ENCODE assay signal across 17 cellular contexts in genomic region chr2:212725180-212725579, GRCh38.
DNase-seq lines count a peak whose midpoint lies in the region; ATAC-seq, FAIRE-seq and TF ChIP-seq lines count a peak whose summit lies in the region.
"Had no signal": no experiment of that assay in that cellular context is flagged by ENCODE, and none has a peak within 500 bp of the region (broad histone marks: within the 10 kb centered on the region; RNA-seq: fewer than 3 reads in every experiment).

No MANE protein-coding gene starts in this region.

- peaks cover 5 to 12% of the 10 kb centered on the region in 2 donors for H3K4me1 Mint-ChIP-seq in effector memory CD8-positive, alpha-beta T cell (ENCODE audit: low read depth in 2 of 2)
- H3K4me1 Mint-ChIP-seq in natural killer cell, result peaks cover 24 to 39% of the 10 kb centered on the region in 2 donors
- H3K4me1 Mint-ChIP-seq: B cell; CD4-positive, alpha-beta memory T cell had no signal

- H3K9me3 ChIP-seq in Loucy (ENCODE audit: insufficient read depth, low read depth, low read length), result no peaks in the 10 kb centered on the region

- peak; percentile 68 for FAIRE-seq in GM18507 (lab: Jason Lieb, UNC)
- FAIRE-seq: A204.1 had no signal

- peak; percentile 22 for ATAC-seq in effector memory CD8-positive, alpha-beta T cell (replicated peaks)
- peak; percentile 73 to 91 (median 82) for ATAC-seq in natural killer cell
- ATAC-seq: GM23338 had no signal

- intact Hi-C loops in natural killer cell (cut with micrococcal nuclease), result no loop called here

- peak overlapping the region in 1 of 2 donors; percentile 24 for H3K4me3 Mint-ChIP-seq in effector memory CD8-positive, alpha-beta T cell
- H3K4me3 Mint-ChIP-seq in natural killer cell, result peak overlapping the region; percentile 82
- H3K4me3 Mint-ChIP-seq: B cell; CD4-positive, alpha-beta memory T cell; GM23338 had no signal

- no peaks in the 10 kb centered on the region for H3F3A ChIP-seq in Loucy (ENCODE audit: low read depth)

- H4K20me1 ChIP-seq in Loucy (ENCODE audit: insufficient read depth, low read length, poor library complexity, severe bottlenecking), result no peaks in the 10 kb centered on the region

- no peaks in the 10 kb centered on the region for H3K79me2 ChIP-seq in Loucy (ENCODE audit: insufficient read depth, low read length)

- no peaks in the 10 kb centered on the region for H3K27me3 Mint-ChIP-seq in effector memory CD8-positive, alpha-beta T cell
- no peaks in the 10 kb centered on the region for H3K27me3 Mint-ChIP-seq in natural killer cell (ENCODE audit: low read depth in 2 of 2)
- H3K27me3 Mint-ChIP-seq: B cell; CD4-positive, alpha-beta memory T cell had no signal

- H3K9ac ChIP-seq in Loucy (ENCODE audit: low read depth, low read length, poor library complexity, severe bottlenecking), result no peak overlapping the region

- H3K4me2 ChIP-seq in Loucy (ENCODE audit: low read depth, low read length, poor library complexity, severe bottlenecking), result peak overlapping the region; percentile 2
- H3K4me2 ChIP-seq: GM23338 had no signal

- peak overlapping the region; percentile 26 for H2AFZ ChIP-seq in Loucy (ENCODE audit: low read length)

- peaks cover 9% of the 10 kb centered on the region for H3K4me1 ChIP-seq in Loucy (ENCODE audit: insufficient read depth, low read length, poor library complexity, severe bottlenecking)

- no peaks in the 10 kb centered on the region for H3K27me3 ChIP-seq in Loucy (ENCODE audit: insufficient read depth, low read length, poor library complexity, severe bottlenecking)

- H3K9me2 ChIP-seq in Loucy (replicated peaks; ENCODE audit: low read depth, low read length), result no peaks in the 10 kb centered on the region

- peak overlapping the region in 1 of 2 donors; percentile 88 for H3K27ac Mint-ChIP-seq in effector memory CD8-positive, alpha-beta T cell
- H3K27ac Mint-ChIP-seq in natural killer cell, result peak overlapping the region; percentile 82 to 94
- H3K27ac Mint-ChIP-seq: B cell; CD4-positive, alpha-beta memory T cell; GM23338 had no signal

- no peaks in the 10 kb centered on the region for H3K36me3 ChIP-seq in Loucy (ENCODE audit: insufficient read depth, low read length)

- H3K4me3 ChIP-seq in Loucy (ENCODE audit: low read length, poor library complexity, severe bottlenecking), result no peak overlapping the region
- H3K4me3 ChIP-seq: GM23338 had no signal

- peaks cover 0 to 4% of the 10 kb centered on the region in 2 donors for H3K9me3 Mint-ChIP-seq in effector memory CD8-positive, alpha-beta T cell
- peaks cover 0 to 2% of the 10 kb centered on the region in 2 donors for H3K9me3 Mint-ChIP-seq in natural killer cell

- DNase-seq in GM18507 (ENCODE audit: extremely low spot score, insufficient read length, low read depth), result no peak
- DNase-seq in effector memory CD8-positive, alpha-beta T cell, result no peak
- no peak for DNase-seq in natural killer cell
- no peak for DNase-seq in NCI-H187 (lab: John Stamatoyannopoulos, UW)
- DNase-seq in LoVo (ENCODE audit: low spot score), result no peak
- DNase-seq in RKO (ENCODE audit: low spot score), result no peak
- DNase-seq: C1 segment of cervical spinal cord; CD4-positive, alpha-beta memory T cell; DMS153; DMS79 treated with DMSO at 0.1 percent for 48 hours; EL; GDM1; H7 had no signal

- no peaks in the 10 kb centered on the region for H3K36me3 Mint-ChIP-seq in effector memory CD8-positive, alpha-beta T cell (ENCODE audit: insufficient read depth)
- H3K36me3 Mint-ChIP-seq in natural killer cell, result peaks cover 14% of the 10 kb centered on the region

- TF ChIP-seq CTCF in Loucy (conservative IDR thresholded peaks at IDR 0.05; ENCODE audit: low read length) (no peak), natural killer cell (IDR thresholded peaks at IDR 0.05) (no peak)
